ENCODE assay signal across 8 cellular contexts in genomic region chr2:37982147-37982582, GRCh38. TPM values are rescaled to one million over a fixed set of nuclear protein-coding genes. Genes with fewer than 3 reads are reported as not detected.
DNase-seq lines count a peak whose midpoint lies in the region; ATAC-seq, FAIRE-seq and TF ChIP-seq lines count a peak whose summit lies in the region.

No MANE protein-coding gene starts in this region.

- no CpG with 5 or more reads among the region's 3 CpGs for WGBS in iPS DF 6.9 (ENCODE audit: insufficient coverage, insufficient read length)
- 13 to 18% (median 17%) methylated on average over 3 of the region's 3 CpGs for WGBS in small intestine, 3 donors

- H3K4me1 ChIP-seq in Karpas-422 (ENCODE audit: low read length), result peaks cover 3% of the 10 kb centered on the region
- H3K4me1 ChIP-seq in astrocyte (ENCODE audit: insufficient read depth, low read length), result peaks cover 3% of the 10 kb centered on the region
- H3K4me1 ChIP-seq in iPS DF 6.9 (ENCODE audit: control insufficient read depth, insufficient read depth, low read length), result no peaks in the 10 kb centered on the region
- no peaks in the 10 kb centered on the region for H3K4me1 ChIP-seq in small intestine (ENCODE audit: control insufficient read depth in 2 of 2, insufficient read depth in 1 of 2, low read depth in 1 of 2, low read length in 1 of 2)

- H3K36me3 ChIP-seq in Karpas-422 (ENCODE audit: insufficient read depth, low read length) (no peaks in the 10 kb centered on the region), astrocyte (ENCODE audit: insufficient read depth, low read length) (no peaks in the 10 kb centered on the region), iPS DF 6.9 (ENCODE audit: control insufficient read depth, insufficient read depth, low read length) (no peaks in the 10 kb centered on the region), small intestine (ENCODE audit: control insufficient read depth in 2 of 2, insufficient read depth in 2 of 2, low read length in 2 of 2) (no peaks in the 10 kb centered on the region)

- H3K9me3 ChIP-seq in Karpas-422 (ENCODE audit: low read length) (no peaks in the 10 kb centered on the region), astrocyte (ENCODE audit: insufficient read depth, low read depth, low read length) (no peaks in the 10 kb centered on the region), iPS DF 6.9 (ENCODE audit: control insufficient read depth, insufficient read depth, low read length) (no peaks in the 10 kb centered on the region), small intestine (ENCODE audit: control insufficient read depth, low read depth) (no peaks in the 10 kb centered on the region)

- H3K4me3 Mint-ChIP-seq in astrocyte (ENCODE audit: unreplicated experiment), result no peak overlapping the region

- no peak overlapping the region for H2AFZ ChIP-seq in Karpas-422 (ENCODE audit: low read length)
- peak overlapping the region; percentile 75 for H2AFZ ChIP-seq in astrocyte (ENCODE audit: low read depth, low read length)

- H3K36me3 Mint-ChIP-seq in astrocyte (ENCODE audit: low read depth, unreplicated experiment), result peaks cover 4% of the 10 kb centered on the region

- no peak overlapping the region for H3K27ac Mint-ChIP-seq in astrocyte (ENCODE audit: unreplicated experiment)

- peaks cover 1% of the 10 kb centered on the region for H3K4me1 Mint-ChIP-seq in astrocyte (ENCODE audit: low read depth, unreplicated experiment)

- H3K27me3 ChIP-seq in Karpas-422 (ENCODE audit: low read length), result no peaks in the 10 kb centered on the region
- H3K27me3 ChIP-seq in astrocyte (ENCODE audit: insufficient read depth, low read length), result no peaks in the 10 kb centered on the region
- no peaks in the 10 kb centered on the region for H3K27me3 ChIP-seq in iPS DF 6.9 (ENCODE audit: control insufficient read depth, insufficient read depth, low read length)
- no peaks in the 10 kb centered on the region for H3K27me3 ChIP-seq in small intestine (ENCODE audit: control insufficient read depth in 2 of 2, insufficient read depth in 2 of 2, low read length in 2 of 2)

- H3K79me2 ChIP-seq in Karpas-422 (ENCODE audit: low read length) (no peaks in the 10 kb centered on the region), astrocyte (ENCODE audit: insufficient read depth, low read length) (no peaks in the 10 kb centered on the region)

- no peaks in the 10 kb centered on the region for H3K9me2 ChIP-seq in Karpas-422 (replicated peaks; ENCODE audit: insufficient read depth, low read length)

- no peak overlapping the region for H3K27ac ChIP-seq in Karpas-422 (ENCODE audit: low read length)
- H3K27ac ChIP-seq in astrocyte (ENCODE audit: low read depth, low read length), result no peak overlapping the region
- H3K27ac ChIP-seq in iPS DF 6.9 (ENCODE audit: low read length), result no peak overlapping the region
- H3K27ac ChIP-seq in small intestine (ENCODE audit: low read depth in 1 of 2, low read length in 1 of 2), result no peak overlapping the region

- no peak overlapping the region for H3K4me2 ChIP-seq in Karpas-422 (ENCODE audit: low read depth, low read length, poor library complexity, severe bottlenecking)
- H3K4me2 ChIP-seq in astrocyte (ENCODE audit: low read length), result peak overlapping the region; percentile 80

- DNase-seq in EH (ENCODE audit: low read depth) (peak; percentile 70), Karpas-422 (peak; percentile 88), SW480 (ENCODE audit: low spot score) (peak; percentile 55), astrocyte (ENCODE audit: low read depth) (peak; percentile 16), iPS DF 6.9 (ENCODE audit: low read depth, low spot score) (peak; percentile 48), small intestine (peak; percentile 67), mesenteric fat pad (ENCODE audit: low spot score) (no peak)

- no peaks in the 10 kb centered on the region for H3K27me3 Mint-ChIP-seq in astrocyte (ENCODE audit: low read depth, unreplicated experiment)

- no peaks in the 10 kb centered on the region for H3K9me3 Mint-ChIP-seq in astrocyte (ENCODE audit: unreplicated experiment)

- no peak for ATAC-seq in HG03159 (IDR thresholded peaks at IDR 0.05; ENCODE audit: unreplicated experiment)

- H4K20me1 ChIP-seq in Karpas-422 (ENCODE audit: insufficient read depth, low read depth, low read length) (no peaks in the 10 kb centered on the region), astrocyte (ENCODE audit: insufficient read depth, low read length) (no peaks in the 10 kb centered on the region)

- TF ChIP-seq CTCF in astrocyte (IDR thresholded peaks at IDR 0.05; ENCODE audit: insufficient read depth, low read depth, low read length), result peak; percentile 87

- peak; percentile 79 for FAIRE-seq in astrocyte (lab: Jason Lieb, UNC)
- FAIRE-seq in small intestine (lab: Jason Lieb, UNC), result no peak

- no peak overlapping the region for H3K9ac ChIP-seq in Karpas-422 (ENCODE audit: low read length)
- peak overlapping the region; percentile 44 for H3K9ac ChIP-seq in astrocyte (ENCODE audit: low read length)

- no peak overlapping the region for H3K4me3 ChIP-seq in Karpas-422 (ENCODE audit: low read length)
- peak overlapping the region; percentile 32 for H3K4me3 ChIP-seq in astrocyte (ENCODE audit: insufficient read depth, low read depth, low read length)
- no peak overlapping the region; the same call in 1 of the 2 replicates for H3K4me3 ChIP-seq in iPS DF 6.9 (ENCODE audit: low read length)
- no peak overlapping the region for H3K4me3 ChIP-seq in small intestine (ENCODE audit: low read depth in 1 of 2, low read length in 2 of 2)

RNA-seq across cellular contexts. Expression of gene RMDN2, which starts 57.1 kb away (rescaled TPM):
- 2.5 and 6.5 TPM in 2 replicates for total RNA-seq in Karpas-422 (2014; rRNA removed; shearing (Covaris generic); ENCODE audit: low replicate concordance)
- 4.7 and 5.1 TPM in 2 replicates for total RNA-seq in astrocyte
- polyA plus RNA-seq in small intestine, result 1 to 10 TPM; 5.1 to 8.9 (median 7.9) TPM
- total RNA-seq in mesenteric fat pad, result 8.4 TPM
